ENCODE assay signal across 17 cellular contexts in the genomic region with DNA sequence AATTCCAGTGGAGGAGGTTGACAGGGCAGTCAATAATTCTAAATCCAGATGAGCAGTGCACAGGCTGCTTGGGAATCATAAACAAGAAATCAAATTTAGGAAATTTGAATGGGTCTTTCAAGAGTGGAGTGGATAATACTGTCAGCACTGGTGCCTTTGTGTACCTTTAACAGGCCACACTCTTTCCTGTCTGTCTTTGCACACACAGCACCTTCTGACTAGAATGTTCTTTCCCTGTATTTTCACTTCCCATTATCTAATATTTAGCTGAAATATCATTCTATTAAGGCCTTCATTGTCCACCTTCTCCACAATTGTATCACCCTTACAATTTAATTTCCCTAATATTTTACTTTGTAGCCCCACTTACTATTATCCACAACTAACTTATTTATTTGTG.
"Had no signal": no experiment of that assay in that cellular context is flagged by ENCODE, and none has a peak within 500 bp of the region (broad histone marks: within the 10 kb centered on the region; RNA-seq: fewer than 3 reads in every experiment).

No MANE protein-coding gene starts in this region.

- H3K4me1 Mint-ChIP-seq: immature natural killer cell, neural crest cell had no signal

- DNase-seq: activated CD4-positive, alpha-beta T cell treated with anti-CD3 and anti-CD28 coated beads, Interleukin-2, amount 50 U/mL, for 4 hours; activated gamma-delta T cell treated with Interleukin-2 at 50 U/mL for 16 hours; amniotic stem cell; dermis blood vessel endothelial cell; effector memory CD4-positive, alpha-beta T cell; immature natural killer cell; kidney glomerular epithelial cell; left ventricle myocardium inferior; mammary epithelial cell; stimulated activated CD4-positive, alpha-beta T cell treated with anti-CD3 and anti-CD28 coated beads, Interleukin-12 subunit alpha, Interleukin-12 subunit beta, amount 100 ng/mL, for 4 hours; stimulated activated CD4-positive, alpha-beta T cell treated with anti-CD3 and anti-CD28 coated beads, Interleukin-1b, Interleukin-23, amount 100 ng/mL, for 48 hours; stimulated activated CD8-positive, alpha-beta memory T cell treated with anti-CD3 and anti-CD28 coated beads, Interleukin-4, amount 100 ng/mL, for 48 hours; stimulated activated naive CD4-positive, alpha-beta T cell; tibial artery had no signal

- H3K27ac Mint-ChIP-seq: activated naive CD8-positive, alpha-beta T cell; immature natural killer cell; progenitor cell of endocrine pancreas had no signal

- H3K9me3 Mint-ChIP-seq: neural crest cell had no signal

- H3K4me3 Mint-ChIP-seq: activated naive CD8-positive, alpha-beta T cell; immature natural killer cell; neural crest cell had no signal

- H3K36me3 Mint-ChIP-seq: activated naive CD8-positive, alpha-beta T cell had no signal

- H3K27me3 Mint-ChIP-seq: activated naive CD8-positive, alpha-beta T cell; progenitor cell of endocrine pancreas had no signal
